In the genomic region with DNA sequence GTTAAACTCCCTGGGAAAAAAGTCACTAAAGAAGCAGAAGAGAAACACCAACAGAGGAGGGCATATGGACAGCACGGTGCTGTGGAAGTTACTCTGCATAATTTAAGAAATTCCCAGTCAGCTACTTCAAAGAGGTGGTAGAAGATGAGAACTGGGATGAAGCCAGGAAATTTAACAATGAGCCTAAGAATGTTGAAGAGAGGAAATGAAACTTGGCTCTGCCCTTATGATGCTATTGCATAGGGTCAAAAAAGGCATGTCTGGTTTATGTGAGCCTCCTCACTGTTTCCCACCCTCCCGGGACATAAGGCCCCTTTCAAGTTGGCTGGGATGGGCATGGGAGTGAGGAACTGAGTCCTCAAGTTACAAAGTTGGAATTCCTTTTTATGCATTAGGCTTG, we compare ENCODE assay signal across 25 cellular contexts. TPM values are rescaled to one million over a fixed set of nuclear protein-coding genes. Genes with fewer than 3 reads are reported as not detected.
"Had no signal": no experiment of that assay in that cellular context is flagged by ENCODE, and none has a peak within 500 bp of the region (broad histone marks: within the 10 kb centered on the region; RNA-seq: fewer than 3 reads in every experiment).

No MANE protein-coding gene starts in this region.

- H3K4me3 Mint-ChIP-seq: activated CD8-positive, alpha-beta T cell treated with anti-CD3 and anti-CD28 coated beads for 36 hours; activated naive CD8-positive, alpha-beta T cell; central memory CD8-positive, alpha-beta T cell; effector memory CD8-positive, alpha-beta T cell; natural killer cell treated with Interleukin-12 subunit alpha and Interleukin-12 subunit beta and Interleukin-15 and Interleukin-18, amount 100 ng/mL, for 72 hours; stimulated activated memory B cell treated with anti-CD40 and anti-IgM and Interleukin-4, amounts not matched to agents 10 μg/mL and 1 μg/mL and 100 μg/mL, for 72 hours; T-helper 17 cell; WTC11 had no signal

- H3K4me1 ChIP-seq: body of pancreas, gastroesophageal sphincter, thyroid gland had no signal

- H3K27me3 ChIP-seq: body of pancreas, gastroesophageal sphincter, heart right ventricle, thyroid gland had no signal

- H3K9me3 ChIP-seq: body of pancreas, heart right ventricle, thyroid gland had no signal

- H3K27ac ChIP-seq: body of pancreas, epithelial cell of prostate, gastroesophageal sphincter, heart right ventricle, thyroid gland had no signal

- ATAC-seq: activated CD8-positive, alpha-beta T cell treated with anti-CD3 and anti-CD28 coated beads for 36 hours; body of pancreas; effector memory CD8-positive, alpha-beta T cell; gastroesophageal sphincter; heart right ventricle; left lobe of liver; stimulated activated memory B cell treated with anti-CD40 and anti-IgM and Interleukin-4, amounts not matched to agents 10 μg/mL and 1 μg/mL and 100 μg/mL, for 72 hours; T-helper 17 cell; WTC11 had no signal

- DNase-seq: activated CD4-positive, alpha-beta T cell treated with anti-CD3 and anti-CD28 coated beads for 4 hours; activated CD8-positive, alpha-beta memory T cell treated with anti-CD3 and anti-CD28 coated beads, Interleukin-2, amount 50 U/mL, for 48 hours; activated CD8-positive, alpha-beta T cell treated with anti-CD3 and anti-CD28 coated beads for 36 hours; activated gamma-delta T cell treated with Interleukin-2 at 50 U/mL for 16 hours; amniotic stem cell; body of pancreas; cortex of kidney; effector memory CD8-positive, alpha-beta T cell; heart right ventricle; islet precursor cell; mesenchymal stem cell; stimulated activated CD4-positive, alpha-beta T cell treated with anti-CD3 and anti-CD28 coated beads, Interleukin-2, amount 100 ng/mL, for 48 hours; T-helper 17 cell; thyroid gland had no signal

- H3K36me3 Mint-ChIP-seq: activated naive CD8-positive, alpha-beta T cell; natural killer cell treated with Interleukin-12 subunit alpha and Interleukin-12 subunit beta and Interleukin-15 and Interleukin-18, amount 100 ng/mL, for 72 hours; stimulated activated memory B cell treated with anti-CD40 and anti-IgM and Interleukin-4, amounts not matched to agents 10 μg/mL and 1 μg/mL and 100 μg/mL, for 72 hours had no signal

- FAIRE-seq: TTC549, urothelium cell line had no signal

- H3K4me3 ChIP-seq: body of pancreas, gastroesophageal sphincter, heart right ventricle, thyroid gland had no signal

- H3K36me3 ChIP-seq: gastroesophageal sphincter, heart right ventricle, thyroid gland had no signal

- H3K4me1 Mint-ChIP-seq: central memory CD8-positive, alpha-beta T cell; stimulated activated memory B cell treated with anti-CD40 and anti-IgM and Interleukin-4, amounts not matched to agents 10 μg/mL and 1 μg/mL and 100 μg/mL, for 72 hours; T-helper 17 cell; WTC11 had no signal

- H3K27ac Mint-ChIP-seq: activated CD8-positive, alpha-beta T cell treated with anti-CD3 and anti-CD28 coated beads for 36 hours; activated naive CD8-positive, alpha-beta T cell; effector memory CD8-positive, alpha-beta T cell; natural killer cell treated with Interleukin-12 subunit alpha and Interleukin-12 subunit beta and Interleukin-15 and Interleukin-18, amount 100 ng/mL, for 72 hours; stimulated activated memory B cell treated with anti-CD40 and anti-IgM and Interleukin-4, amounts not matched to agents 10 μg/mL and 1 μg/mL and 100 μg/mL, for 72 hours; T-helper 17 cell; WTC11 had no signal

- H3K9me3 Mint-ChIP-seq: activated CD8-positive, alpha-beta T cell treated with anti-CD3 and anti-CD28 coated beads for 36 hours; central memory CD8-positive, alpha-beta T cell; effector memory CD8-positive, alpha-beta T cell; natural killer cell treated with Interleukin-12 subunit alpha and Interleukin-12 subunit beta and Interleukin-15 and Interleukin-18, amount 100 ng/mL, for 72 hours; stimulated activated memory B cell treated with anti-CD40 and anti-IgM and Interleukin-4, amounts not matched to agents 10 μg/mL and 1 μg/mL and 100 μg/mL, for 72 hours had no signal

RNA-seq across cellular contexts. Expression of a gene that starts 36.7 kb away (rescaled TPM):
- total RNA-seq: activated CD8-positive, alpha-beta T cell treated with anti-CD3 and anti-CD28 coated beads for 36 hours; body of pancreas; left lobe of liver; natural killer cell treated with Interleukin-12 subunit alpha and Interleukin-12 subunit beta and Interleukin-15 and Interleukin-18, amount 100 ng/mL, for 72 hours; renal cortical epithelial cell; T-helper 17 cell; thyroid gland; WTC11 had no signal
